Comparison of ENCODE assay signal across 19 cellular contexts in genomic region chr10:74889662-74889998, GRCh38.
DNase-seq lines count a peak whose midpoint lies in the region; ATAC-seq and TF ChIP-seq lines count a peak whose summit lies in the region.
"Had no signal": no experiment of that assay in that cellular context is flagged by ENCODE, and none has a peak within 500 bp of the region (broad histone marks: within the 10 kb centered on the region; RNA-seq: fewer than 3 reads in every experiment).

No MANE protein-coding gene starts in this region.

- no peak for TF ChIP-seq CTCF in HFFc6 (IDR thresholded peaks at IDR 0.05)

- H3K27ac ChIP-seq in CD8-positive, alpha-beta memory T cell (ENCODE audit: low read depth, low read length) = no peak overlapping the region
- H3K27ac ChIP-seq in naive thymus-derived CD4-positive, alpha-beta T cell (ENCODE audit: low read depth, low read length) = no peak overlapping the region
- H3K27ac ChIP-seq: neural progenitor cell, prostate gland, WERI-Rb-1 had no signal

- POLR2A ChIA-PET in CD8-positive, alpha-beta memory T cell (lab: Charles Lee) = interaction anchor here (0.9 kb wide), 1 partner anchor 37 kb away, joined by 9 read pairs; no protein-coding TSS in a partner anchor
- POLR2A ChIA-PET in naive thymus-derived CD4-positive, alpha-beta T cell (lab: Charles Lee) = interaction anchor here (1.0 kb wide), 1 partner anchor 13 kb away, joined by 3 read pairs; no protein-coding TSS in a partner anchor

- peaks cover 0 to 2% (median 1%) of the 10 kb centered on the region in 3 donors for H3K36me3 Mint-ChIP-seq in CD8-positive, alpha-beta memory T cell
- no peaks in the 10 kb centered on the region; the same call in 1 of the 2 replicates for H3K36me3 Mint-ChIP-seq in HFFc6 (ENCODE audit: low read depth)
- H3K36me3 Mint-ChIP-seq in activated T-helper 17 cell treated with anti-CD3 and anti-CD28 coated beads, Interleukin-2, amount 50 U/mL, for 72 hours (ENCODE audit: low read depth) = no peaks in the 10 kb centered on the region
- H3K36me3 Mint-ChIP-seq in naive thymus-derived CD4-positive, alpha-beta T cell = peaks cover 0 to 13% (median 6%) of the 10 kb centered on the region in 5 donors

- intact Hi-C loops in naive thymus-derived CD4-positive, alpha-beta T cell (cut with micrococcal nuclease) = no loop called here

- H3K4me1 ChIP-seq in CD8-positive, alpha-beta memory T cell (ENCODE audit: insufficient read depth, low read length) = no peaks in the 10 kb centered on the region
- H3K4me1 ChIP-seq in naive thymus-derived CD4-positive, alpha-beta T cell (ENCODE audit: control insufficient read depth in 2 of 2, insufficient read depth in 2 of 2, low read length in 2 of 2) = no peaks in the 10 kb centered on the region
- H3K4me1 ChIP-seq: prostate gland had no signal

- H3K27ac Mint-ChIP-seq in CD8-positive, alpha-beta memory T cell = peak overlapping the region in 6 of 8 donors; percentile 8 to 82 (median 42)
- H3K27ac Mint-ChIP-seq in HFFc6 = peak overlapping the region; percentile 46
- no peak overlapping the region for H3K27ac Mint-ChIP-seq in activated T-helper 17 cell treated with anti-CD3 and anti-CD28 coated beads, Interleukin-2, amount 50 U/mL, for 72 hours
- peak overlapping the region in 5 of 9 donors; percentile 5 to 85 (median 57) for H3K27ac Mint-ChIP-seq in naive thymus-derived CD4-positive, alpha-beta T cell
- H3K27ac Mint-ChIP-seq: neural progenitor cell; T-helper 1 cell treated with Interleukin-12 subunit alpha and Interleukin-12 subunit beta and Interleukin-4 antibody, amounts not matched to agents 30 μg/mL and 1 μg/mL, for 36 hours had no signal

- H3K27me3 ChIP-seq in CD8-positive, alpha-beta memory T cell (ENCODE audit: insufficient read depth, low read length, poor library complexity, severe bottlenecking) = no peaks in the 10 kb centered on the region
- H3K27me3 ChIP-seq in naive thymus-derived CD4-positive, alpha-beta T cell (ENCODE audit: control insufficient read depth in 2 of 2, insufficient read depth in 2 of 2, low read length in 2 of 2) = no peaks in the 10 kb centered on the region
- H3K27me3 ChIP-seq: neural progenitor cell had no signal

- H3K27me3 Mint-ChIP-seq in CD8-positive, alpha-beta memory T cell = no peaks in the 10 kb centered on the region
- H3K27me3 Mint-ChIP-seq in HFFc6 (ENCODE audit: insufficient read depth) = no peaks in the 10 kb centered on the region; the same call in 1 of the 2 replicates
- H3K27me3 Mint-ChIP-seq in activated T-helper 17 cell treated with anti-CD3 and anti-CD28 coated beads, Interleukin-2, amount 50 U/mL, for 72 hours = no peaks in the 10 kb centered on the region
- no peaks in the 10 kb centered on the region for H3K27me3 Mint-ChIP-seq in naive thymus-derived CD4-positive, alpha-beta T cell
- H3K27me3 Mint-ChIP-seq: stimulated activated naive CD8-positive, alpha-beta T cell treated with anti-CD3 and anti-CD28 coated beads, Interleukin-15, amount 100 ng/mL, for 72 hours had no signal

- no peak overlapping the region for H3K4me3 ChIP-seq in CD8-positive, alpha-beta memory T cell (ENCODE audit: low read length)
- H3K4me3 ChIP-seq in naive thymus-derived CD4-positive, alpha-beta T cell (ENCODE audit: low read length) = no peak overlapping the region
- H3K4me3 ChIP-seq: neural progenitor cell, prostate gland had no signal

- no peaks in the 10 kb centered on the region for H3K9me3 Mint-ChIP-seq in CD8-positive, alpha-beta memory T cell
- no peaks in the 10 kb centered on the region for H3K9me3 Mint-ChIP-seq in HFFc6
- H3K9me3 Mint-ChIP-seq in activated T-helper 17 cell treated with anti-CD3 and anti-CD28 coated beads, Interleukin-2, amount 50 U/mL, for 72 hours = no peaks in the 10 kb centered on the region
- H3K9me3 Mint-ChIP-seq in naive thymus-derived CD4-positive, alpha-beta T cell = no peaks in the 10 kb centered on the region
- H3K9me3 Mint-ChIP-seq: H9; neural progenitor cell; stimulated activated naive CD8-positive, alpha-beta T cell treated with anti-CD3 and anti-CD28 coated beads, Interleukin-15, amount 100 ng/mL, for 72 hours; T-helper 1 cell treated with Interleukin-12 subunit alpha and Interleukin-12 subunit beta and Interleukin-4 antibody, amounts not matched to agents 30 μg/mL and 1 μg/mL, for 36 hours had no signal

- H3K4me3 Mint-ChIP-seq in CD8-positive, alpha-beta memory T cell = no peak overlapping the region
- H3K4me3 Mint-ChIP-seq in HFFc6 = no peak overlapping the region
- H3K4me3 Mint-ChIP-seq in activated T-helper 17 cell treated with anti-CD3 and anti-CD28 coated beads, Interleukin-2, amount 50 U/mL, for 72 hours = no peak overlapping the region
- peak overlapping the region in 2 of 10 donors; percentile 20 to 39 for H3K4me3 Mint-ChIP-seq in naive thymus-derived CD4-positive, alpha-beta T cell
- H3K4me3 Mint-ChIP-seq: H9; neural progenitor cell; stimulated activated naive CD8-positive, alpha-beta T cell treated with anti-CD3 and anti-CD28 coated beads, Interleukin-15, amount 100 ng/mL, for 72 hours; T-helper 1 cell treated with Interleukin-12 subunit alpha and Interleukin-12 subunit beta and Interleukin-4 antibody, amounts not matched to agents 30 μg/mL and 1 μg/mL, for 36 hours had no signal

- ATAC-seq in activated T-helper 17 cell treated with anti-CD3 and anti-CD28 coated beads, Interleukin-2, amount 50 U/mL, for 72 hours (replicated peaks) = peak; percentile 19
- ATAC-seq in naive thymus-derived CD4-positive, alpha-beta T cell = no peak
- no peak for ATAC-seq in HG03354 (IDR thresholded peaks at IDR 0.05; ENCODE audit: poor library complexity, severe bottlenecking, unreplicated experiment)
- ATAC-seq: stimulated activated naive CD8-positive, alpha-beta T cell treated with anti-CD3 and anti-CD28 coated beads, Interleukin-15, amount 100 ng/mL, for 72 hours had no signal

- H3K36me3 ChIP-seq in CD8-positive, alpha-beta memory T cell (ENCODE audit: insufficient read depth, low read length) = no peaks in the 10 kb centered on the region
- no peaks in the 10 kb centered on the region for H3K36me3 ChIP-seq in naive thymus-derived CD4-positive, alpha-beta T cell (ENCODE audit: control insufficient read depth in 2 of 3, insufficient read depth in 3 of 3, low read length in 3 of 3)
- H3K36me3 ChIP-seq: neural progenitor cell, prostate gland, WERI-Rb-1 had no signal

- peaks cover 41 to 67% (median 67%) of the 10 kb centered on the region in 3 donors for H3K4me1 Mint-ChIP-seq in CD8-positive, alpha-beta memory T cell
- peaks cover 24% of the 10 kb centered on the region for H3K4me1 Mint-ChIP-seq in HFFc6 (ENCODE audit: low read depth)
- H3K4me1 Mint-ChIP-seq in activated T-helper 17 cell treated with anti-CD3 and anti-CD28 coated beads, Interleukin-2, amount 50 U/mL, for 72 hours = peaks cover 25% of the 10 kb centered on the region
- peaks cover 18 to 74% (median 60%) of the 10 kb centered on the region in 7 donors for H3K4me1 Mint-ChIP-seq in naive thymus-derived CD4-positive, alpha-beta T cell

- H3K9me3 ChIP-seq in CD8-positive, alpha-beta memory T cell (ENCODE audit: low read length) = no peaks in the 10 kb centered on the region
- H3K9me3 ChIP-seq in naive thymus-derived CD4-positive, alpha-beta T cell (ENCODE audit: control insufficient read depth in 2 of 3, low read length in 3 of 3) = no peaks in the 10 kb centered on the region
- H3K9me3 ChIP-seq: prostate gland had no signal

- no peak for DNase-seq in CD8-positive, alpha-beta memory T cell
- DNase-seq in HFFc6 (no peak), GM19240 (ENCODE audit: insufficient read length, low spot score) (no peak), C1 segment of cervical spinal cord (lab: John Stamatoyannopoulos, UW) (no peak)
- DNase-seq in naive thymus-derived CD4-positive, alpha-beta T cell = no peak
- DNase-seq: activated CD4-positive, alpha-beta T cell treated with anti-CD3 and anti-CD28 coated beads, Interleukin-2, amount 50 U/mL, for 48 hours; activated naive CD4-positive, alpha-beta T cell treated with Interleukin-2 at 50 U/mL for 16 hours; cerebellar nuclear complex; H9; NCI-H2107; SHP77 treated with DMSO at 0.1 percent for 48 hours; stimulated activated naive CD8-positive, alpha-beta T cell treated with anti-CD3 and anti-CD28 coated beads, Interleukin-15, amount 100 ng/mL, for 72 hours; trophoblast cell; WERI-Rb-1 had no signal

- CTCF ChIA-PET in CD8-positive, alpha-beta memory T cell (lab: Charles Lee) = interaction anchor here (1.0 kb wide), 1 partner anchor 25 kb away, joined by 3 read pairs; no protein-coding TSS in a partner anchor
- CTCF ChIA-PET in naive thymus-derived CD4-positive, alpha-beta T cell (lab: Charles Lee) = no interaction called here
